3 cellular contexts compared by ENCODE assay signal in the genomic region with DNA sequence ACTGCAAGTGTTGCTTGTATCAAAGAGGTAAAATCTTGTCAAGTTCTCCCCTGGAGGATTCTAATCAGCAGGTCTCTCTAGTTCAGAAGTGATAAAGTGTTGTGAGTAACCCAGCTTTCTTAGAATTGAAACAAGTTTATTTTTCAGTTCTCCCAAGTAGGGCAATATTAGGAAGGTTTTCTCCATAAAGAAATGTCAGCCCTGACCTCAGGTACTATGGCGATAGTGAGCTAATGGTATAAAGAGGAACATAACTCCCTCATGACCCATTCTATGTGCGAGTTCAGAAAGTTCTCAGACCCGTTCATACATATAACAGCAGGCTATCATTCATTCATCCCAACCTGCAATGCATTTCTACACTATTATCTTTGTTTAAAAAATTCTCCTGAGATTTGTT.
"Had no signal": no experiment of that assay in that cellular context is flagged by ENCODE, and none has a peak within 500 bp of the region (broad histone marks: within the 10 kb centered on the region; RNA-seq: fewer than 3 reads in every experiment).

No MANE protein-coding gene starts in this region.

- DNase-seq: GDM1, GF-D8 had no signal

- ATAC-seq: GM12878 had no signal
